In the genomic region with DNA sequence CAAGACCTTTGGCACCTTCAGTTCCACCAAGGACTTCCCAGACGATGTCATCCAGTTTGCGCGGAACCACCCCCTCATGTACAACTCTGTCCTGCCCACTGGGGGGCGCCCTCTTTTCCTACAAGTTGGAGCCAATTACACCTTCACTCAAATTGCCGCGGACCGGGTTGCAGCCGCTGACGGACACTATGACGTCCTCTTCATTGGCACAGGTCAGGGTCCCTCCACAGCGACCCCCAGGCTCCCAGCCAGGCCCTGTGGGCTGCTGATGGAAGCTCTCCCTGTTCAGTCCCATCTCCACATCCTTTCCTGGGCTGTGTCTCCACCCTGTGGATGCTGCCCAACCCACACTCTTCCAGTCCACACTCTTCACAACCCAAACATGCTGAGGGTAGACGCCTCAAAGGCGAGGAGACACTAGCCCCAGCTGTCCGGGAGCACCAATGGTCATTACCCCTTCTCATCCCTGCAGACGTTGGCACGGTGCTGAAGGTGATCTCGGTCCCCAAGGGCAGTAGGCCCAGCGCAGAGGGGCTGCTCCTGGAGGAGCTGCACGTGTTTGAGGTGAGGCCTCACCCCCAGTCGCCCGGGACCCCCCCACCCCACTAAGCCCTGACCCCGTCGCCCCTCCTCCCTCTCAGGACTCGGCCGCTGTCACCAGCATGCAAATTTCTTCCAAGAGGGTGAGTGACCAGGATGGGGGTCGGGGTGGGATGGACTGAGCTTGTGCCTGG, we compare ENCODE assay signal across 8 cellular contexts. TPM values are rescaled to one million over a fixed set of nuclear protein-coding genes. Genes with fewer than 3 reads are reported as not detected.
A peak's percentile ranks its signal among the peaks of the same experiment; 100 is the strongest.
DNase-seq lines count a peak whose midpoint lies in the region; ATAC-seq, FAIRE-seq and TF ChIP-seq lines count a peak whose summit lies in the region.

No MANE protein-coding gene starts in this region.

- H4K20me1 ChIP-seq in OCI-LY1 (ENCODE audit: insufficient read depth, low read length) = no peaks in the 10 kb centered on the region

- H2AFZ ChIP-seq in OCI-LY1 (ENCODE audit: low read length) = no peak overlapping the region

- FAIRE-seq in A549 (lab: Jason Lieb, UNC) = no peak

- TF ChIP-seq POLR2A in A549 (IDR thresholded peaks at IDR 0.05; ENCODE audit: low read length) (no peak), esophagus squamous epithelium (IDR thresholded peaks at IDR 0.05) (no peak), upper lobe of left lung (IDR thresholded peaks at IDR 0.05) (no peak)

- in situ Hi-C loops in GM13977 (cut with MboI; ENCODE audit: low pct_unique_long_range_greater_than_20kb, low sequenced_read_pairs, unreplicated experiment) = loop anchor here (10.0 kb wide), 1 partner anchor 50 kb away; no protein-coding TSS in a partner anchor

- H3F3A ChIP-seq in OCI-LY1 (ENCODE audit: insufficient read depth, low read length) = no peaks in the 10 kb centered on the region

- H3K27ac ChIP-seq in A549 = no peak overlapping the region
- H3K27ac ChIP-seq in OCI-LY1 (ENCODE audit: low read depth, low read length, poor library complexity, severe bottlenecking) = no peak overlapping the region
- no peak overlapping the region for H3K27ac ChIP-seq in esophagus squamous epithelium
- no peak overlapping the region for H3K27ac ChIP-seq in neutrophil
- no peak overlapping the region for H3K27ac ChIP-seq in upper lobe of left lung

- H3K9ac ChIP-seq in OCI-LY1 (ENCODE audit: low read length) = no peak overlapping the region

- peak; percentile 50 to 81 for DNase-seq in A549 (ENCODE audit: low read depth in 1 of 2, low spot score in 1 of 2)
- peak; percentile 81 for DNase-seq in GM13977 (ENCODE audit: low spot score)
- DNase-seq in activated T-cell treated with anti-CD3 and anti-CD28 coated beads for 4 hours = peak; percentile 70
- no peak for DNase-seq in esophagus squamous epithelium (lab: John Stamatoyannopoulos, UW)
- peak in 1 of 2 donors; percentile 80 for DNase-seq in upper lobe of left lung

- H3K4me2 ChIP-seq in A549 = no peak overlapping the region; the same call in 2 of the 3 replicates
- H3K4me2 ChIP-seq in OCI-LY1 (ENCODE audit: low read length) = no peak overlapping the region; the same call in 1 of the 2 replicates

- TF ChIP-seq RAD21 in A549 (conservative IDR thresholded peaks at IDR 0.05 in 1 of 2, IDR thresholded peaks at IDR 0.05 in 1 of 2) = peak in 1 of 2 experiments; percentile 35; a peak in 2 of 5 replicates

- POLR2A ChIA-PET in A549 (lab: Yijun Ruan, JAX) = no interaction called here

- peak; percentile 69 for TF ChIP-seq CTCF in A549 (IDR thresholded peaks at IDR 0.05)
- TF ChIP-seq CTCF in GM13977 (IDR thresholded peaks at IDR 0.05; ENCODE audit: extremely low read depth, insufficient read depth, missing control alignments) = peak; percentile 56
- TF ChIP-seq CTCF in OCI-LY1 (IDR thresholded peaks at IDR 0.05; ENCODE audit: low read length) = peak; percentile 95
- peak; percentile 69 to 87 (median 78) for TF ChIP-seq CTCF in esophagus squamous epithelium (IDR thresholded peaks at IDR 0.05)
- TF ChIP-seq CTCF in neutrophil (IDR thresholded peaks at IDR 0.05) = peak; percentile 85
- TF ChIP-seq CTCF in upper lobe of left lung (IDR thresholded peaks at IDR 0.05) = peak; percentile 73 to 83 (median 82)

- CTCF ChIA-PET in A549 (lab: Yijun Ruan, JAX) = interaction anchor here (0.7 to 8.0 kb wide), 20 partner anchors 8 to 92 kb away, joined by 3 to 67 read pairs (median 4); partner anchors contain the start of gene GNAI2

- intact Hi-C loops in esophagus squamous epithelium (cut with DNase I) = loop anchor here (5.0 to 10.0 kb wide), 2 partner anchors 50 to 82 kb away; partner anchors contain the start of genes GNAT1, HYAL2 and TUSC2

- ATAC-seq in A549 (peak; percentile 45 to 70; a peak in 5 of 6 replicates), upper lobe of left lung (ENCODE audit: low FRiP score in 2 of 2) (peak; percentile 24 to 51), HG03469 (IDR thresholded peaks at IDR 0.05; ENCODE audit: unreplicated experiment) (no peak)

- TF ChIP-seq EP300 in A549 (IDR thresholded peaks at IDR 0.05) = no peak
- TF ChIP-seq EP300 in upper lobe of left lung (IDR thresholded peaks at IDR 0.05) = no peak

- peaks cover 27% of the 10 kb centered on the region for H3K4me1 ChIP-seq in A549
- H3K4me1 ChIP-seq in OCI-LY1 (ENCODE audit: insufficient read depth, low read length, severe bottlenecking) = peaks cover 6% of the 10 kb centered on the region
- peaks cover 11 to 67% (median 33%) of the 10 kb centered on the region in 3 donors for H3K4me1 ChIP-seq in esophagus squamous epithelium
- H3K4me1 ChIP-seq in neutrophil (ENCODE audit: control insufficient read depth in 1 of 2, insufficient read depth in 1 of 2, low read depth in 1 of 2, low read length in 1 of 2) = peaks cover 26 to 38% of the 10 kb centered on the region in 2 experiments
- peaks cover 22 to 54% (median 38%) of the 10 kb centered on the region in 4 donors for H3K4me1 ChIP-seq in upper lobe of left lung

- H3K9me3 ChIP-seq in A549 (no peaks in the 10 kb centered on the region), OCI-LY1 (ENCODE audit: low read length) (no peaks in the 10 kb centered on the region), esophagus squamous epithelium (no peaks in the 10 kb centered on the region), neutrophil (no peaks in the 10 kb centered on the region), upper lobe of left lung (no peaks in the 10 kb centered on the region)

- H3K36me3 ChIP-seq in OCI-LY1 (ENCODE audit: insufficient read depth, low read length) = no peaks in the 10 kb centered on the region
- no peaks in the 10 kb centered on the region for H3K36me3 ChIP-seq in esophagus squamous epithelium
- H3K36me3 ChIP-seq in neutrophil = no peaks in the 10 kb centered on the region
- peaks cover 0 to 28% (median 8%) of the 10 kb centered on the region in 4 donors for H3K36me3 ChIP-seq in upper lobe of left lung

- WGBS in A549 (ENCODE audit: missing lambda C conversion rate) = 13% methylated on average over 13 of the region's 26 CpGs
- WGBS in esophagus squamous epithelium, 2 donors = 2 to 34% methylated on average over 11 to 15 of the region's 26 CpGs
- 35 to 39% methylated on average over 18 to 26 of the region's 26 CpGs for WGBS in upper lobe of left lung, 2 donors

- no peaks in the 10 kb centered on the region for H3K9me2 ChIP-seq in OCI-LY1 (ENCODE audit: low read depth, low read length)

- H3K4me3 ChIP-seq in A549 (no peak overlapping the region), OCI-LY1 (ENCODE audit: low read depth, low read length, poor library complexity, severe bottlenecking) (no peak overlapping the region), esophagus squamous epithelium (no peak overlapping the region), neutrophil (ENCODE audit: low read depth in 1 of 2, low read length in 1 of 2) (peak overlapping the region in 1 of 2 experiments; percentile 2), upper lobe of left lung (peak overlapping the region in 1 of 4 donors; percentile 48)

- H3K27me3 ChIP-seq in OCI-LY1 (ENCODE audit: insufficient read depth, low read length) (no peaks in the 10 kb centered on the region), esophagus squamous epithelium (peaks cover 0 to 40% (median 3%) of the 10 kb centered on the region in 4 donors), neutrophil (peaks cover 61% of the 10 kb centered on the region), upper lobe of left lung (peaks cover 0 to 13% (median 5%) of the 10 kb centered on the region in 4 donors)

- H3K79me2 ChIP-seq in OCI-LY1 (ENCODE audit: insufficient read depth, low read length) = no peaks in the 10 kb centered on the region

RNA-seq across cellular contexts. Expression of gene LSMEM2, which starts 4.3 kb away (rescaled TPM):
- polyA plus RNA-seq in A549 (2011; rRNA removed) (not detected in 2 replicates), A549 (2017; fragmentation: RNase III; extraction: RNeasy Plus Mini Kit Qiagen cat#74134 plus additional on column Dnase treatment) (0.09 TPM in 1 of 3 replicates, not detected in the others)
- polyA plus RNA-seq in A549 (2012; cell fraction: cytosol; rRNA removed) = 0.03 TPM in 1 of 2 replicates, not detected in the other
- 0.06 and 0.16 TPM in 2 replicates for polyA plus RNA-seq in A549 (2012; cell fraction: nucleus; rRNA removed)
- not detected in 2 replicates for polyA minus RNA-seq in A549 (2011; rRNA and poly(A)+ RNA removed)
- total RNA-seq in esophagus squamous epithelium (not detected), upper lobe of left lung (under 1 TPM in 2 of 6 donors, not detected in 4; 0.14 to 0.59 TPM)

RNA-seq across cellular contexts. Expression of gene SEMA3B, which starts 5.6 kb away (rescaled TPM):
- polyA plus RNA-seq in A549 (2011; rRNA removed) (6.5 and 6.8 TPM in 2 replicates), A549 (2017; fragmentation: RNase III; extraction: RNeasy Plus Mini Kit Qiagen cat#74134 plus additional on column Dnase treatment) (6.5 to 8.4 TPM (median 7.4 TPM) in 3 replicates)
- polyA plus RNA-seq in A549 (2012; cell fraction: cytosol; rRNA removed) = 7.5 and 9.0 TPM in 2 replicates
- polyA plus RNA-seq in A549 (2012; cell fraction: nucleus; rRNA removed) = 57.8 and 81.9 TPM in 2 replicates
- polyA minus RNA-seq in A549 (2011; rRNA and poly(A)+ RNA removed) = 6.1 and 7.2 TPM in 2 replicates
- total RNA-seq in esophagus squamous epithelium (1 to 10 TPM in 3 of 4 donors, under 1 TPM in 1; 0.70 to 8.2 (median 2.4) TPM), upper lobe of left lung (100 to 1,000 TPM in 5 of 6 donors, 10 to 100 TPM in 1; 98.3 to 242 (median 122) TPM)

RNA-seq across cellular contexts. Expression of gene IFRD2, which starts 17.7 kb away (rescaled TPM):
- polyA plus RNA-seq in A549 (2011; rRNA removed) (42.2 and 44.5 TPM in 2 replicates), A549 (2017; fragmentation: RNase III; extraction: RNeasy Plus Mini Kit Qiagen cat#74134 plus additional on column Dnase treatment) (79.7 to 86.2 TPM (median 80.9 TPM) in 3 replicates)
- 126 and 154 TPM in 2 replicates for polyA plus RNA-seq in A549 (2012; cell fraction: cytosol; rRNA removed)
- polyA plus RNA-seq in A549 (2012; cell fraction: nucleus; rRNA removed) = 245 and 302 TPM in 2 replicates
- polyA minus RNA-seq in A549 (2011; rRNA and poly(A)+ RNA removed) = 31.4 and 35.3 TPM in 2 replicates
- total RNA-seq in esophagus squamous epithelium (100 to 1,000 TPM in 1 of 4 donors, 10 to 100 TPM in 3; 49.0 to 100 (median 72.9) TPM), upper lobe of left lung (100 to 1,000 TPM in 2 of 6 donors, 10 to 100 TPM in 4; 45.4 to 126 (median 77.5) TPM)

RNA-seq across cellular contexts. Expression of gene HYAL3, which starts 24.7 kb away (rescaled TPM):
- 3.0 and 5.2 TPM in 2 replicates for polyA plus RNA-seq in A549 (2011; rRNA removed)
- 8.8 and 11.0 TPM in 2 replicates for polyA plus RNA-seq in A549 (2012; cell fraction: cytosol; rRNA removed)
- polyA plus RNA-seq in A549 (2012; cell fraction: nucleus; rRNA removed) = 12.8 and 13.3 TPM in 2 replicates
- polyA plus RNA-seq in A549 (2017; fragmentation: RNase III; extraction: RNeasy Plus Mini Kit Qiagen cat#74134 plus additional on column Dnase treatment) = 4.8 to 5.4 TPM (median 5.0 TPM) in 3 replicates
- 3.5 and 9.3 TPM in 2 replicates for polyA minus RNA-seq in A549 (2011; rRNA and poly(A)+ RNA removed)
- total RNA-seq in esophagus squamous epithelium = 1 to 10 TPM; 5.3 to 7.9 (median 5.8) TPM
- 1 to 10 TPM in 5 of 6 donors, under 1 TPM in 1; 0.33 to 5.7 (median 3.1) TPM for total RNA-seq in upper lobe of left lung

RNA-seq across cellular contexts. Expression of gene NAA80, which starts 24.7 kb away (rescaled TPM):
- polyA plus RNA-seq in A549 (2011; rRNA removed) (3.1 and 4.5 TPM in 2 replicates), A549 (2017; fragmentation: RNase III; extraction: RNeasy Plus Mini Kit Qiagen cat#74134 plus additional on column Dnase treatment) (4.5 to 5.4 TPM (median 5.3 TPM) in 3 replicates)
- polyA plus RNA-seq in A549 (2012; cell fraction: cytosol; rRNA removed) = 5.4 and 6.3 TPM in 2 replicates
- 19.5 and 20.8 TPM in 2 replicates for polyA plus RNA-seq in A549 (2012; cell fraction: nucleus; rRNA removed)
- polyA minus RNA-seq in A549 (2011; rRNA and poly(A)+ RNA removed) = 9.5 and 10.2 TPM in 2 replicates
- total RNA-seq in esophagus squamous epithelium (10 to 100 TPM in 1 of 4 donors, 1 to 10 TPM in 3; 6.0 to 16.2 (median 7.7) TPM), upper lobe of left lung (10 to 100 TPM; 12.1 to 34.5 (median 15.1) TPM)

Comparison
In these comparisons a context has a peak if more than half of its experiments do, and no peak if none do; other contexts are left out.
1. RNA of gene SEMA3B, which starts 5.6 kb away (total RNA-seq): 98.3 to 242 TPM in upper lobe of left lung; 0.70 to 8.2 TPM in esophagus squamous epithelium; every median in the first group is over 10 times any median in the second.
2. Peak in every context shown above with its lines, with median percentiles within 50 percentile points of each other: CTCF ChIP-seq.